9 cellular contexts compared by ENCODE assay signal in the genomic region with DNA sequence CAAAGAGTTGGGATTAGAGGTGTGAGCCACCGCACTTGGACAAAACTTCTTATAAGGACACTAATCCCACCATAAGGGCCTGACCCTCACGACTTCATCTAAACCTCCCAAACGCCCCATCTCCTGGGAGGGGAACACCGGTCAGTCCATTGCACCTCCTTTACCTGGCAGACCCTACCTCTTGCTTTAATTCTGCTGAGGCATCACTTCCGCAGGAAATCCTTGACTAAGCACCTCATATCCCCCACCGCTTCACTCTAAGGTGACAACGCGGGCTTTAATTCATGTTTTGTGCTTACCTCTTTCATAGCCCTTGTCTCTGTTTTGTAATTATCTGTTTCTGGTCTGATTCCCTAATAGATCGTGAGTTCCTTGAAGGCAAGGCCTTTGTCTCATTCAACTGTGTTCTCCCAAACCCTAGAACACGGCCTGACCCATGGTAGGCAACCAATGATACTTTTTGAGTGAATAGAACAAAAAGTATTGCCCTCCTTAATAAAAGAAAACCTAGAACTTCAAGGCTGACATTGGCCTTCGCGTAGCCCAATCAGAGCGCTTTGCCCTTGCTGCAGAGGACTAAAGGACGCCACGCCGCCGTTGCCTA. TPM values are rescaled to one million over a fixed set of nuclear protein-coding genes. Genes with fewer than 3 reads are reported as not detected.
DNase-seq lines count a peak whose midpoint lies in the region; ATAC-seq, FAIRE-seq and TF ChIP-seq lines count a peak whose summit lies in the region.
"Had no signal": no experiment of that assay in that cellular context is flagged by ENCODE, and none has a peak within 500 bp of the region (broad histone marks: within the 10 kb centered on the region; RNA-seq: fewer than 3 reads in every experiment).

No MANE protein-coding gene starts in this region.

- no peak for FAIRE-seq in H1 (lab: Jason Lieb, UNC)

- no peak overlapping the region for H2AK5ac ChIP-seq in H1 (ENCODE audit: low read depth, low read length)

- H4K8ac ChIP-seq in H1 (ENCODE audit: extremely low read depth, insufficient read depth, low read length) = no peak overlapping the region

- no peak overlapping the region for H3K27ac ChIP-seq in DND-41 (ENCODE audit: low read length)
- H3K27ac ChIP-seq in OCI-LY7 (ENCODE audit: low read depth, low read length, poor library complexity, severe bottlenecking) = no peak overlapping the region
- H3K27ac ChIP-seq in H1 (ENCODE audit: low read depth, low read length) = no peak overlapping the region
- H3K27ac ChIP-seq in prostate gland = no peak overlapping the region

- no peak overlapping the region for H3K23ac ChIP-seq in H1 (ENCODE audit: insufficient read length)

- H3K79me2 ChIP-seq in DND-41 (ENCODE audit: insufficient read depth, low read length) (peaks cover 17% of the 10 kb centered on the region), OCI-LY7 (ENCODE audit: insufficient read depth, low read depth, low read length) (peaks cover 8% of the 10 kb centered on the region; the same call in 1 of the 2 replicates), H1 (ENCODE audit: control insufficient read depth in 1 of 2, insufficient read depth in 2 of 2, low read length in 2 of 2) (no peaks in the 10 kb centered on the region)

- no peak overlapping the region for H2BK12ac ChIP-seq in H1 (ENCODE audit: low read depth, low read length)

- no peak overlapping the region for H3K14ac ChIP-seq in H1 (ENCODE audit: insufficient read length)

- H3K4me2 ChIP-seq in DND-41 (ENCODE audit: insufficient read depth, low read length) (peak overlapping the region; percentile 48; the same call in 1 of the 2 replicates), OCI-LY7 (ENCODE audit: low read length) (peak overlapping the region; percentile 16), H1 (ENCODE audit: insufficient read depth in 1 of 2, low read depth in 2 of 2, low read length in 2 of 2) (peak overlapping the region; percentile 21 to 43; a peak in 3 of 4 replicates)

- H3K23me2 ChIP-seq in H1 (ENCODE audit: low read depth, low read length) = peaks cover 5% of the 10 kb centered on the region; the same call in 1 of the 2 replicates

- H3K56ac ChIP-seq in H1 (replicated peaks; ENCODE audit: insufficient read length, low read depth, low read length) = no peak overlapping the region

- H2BK120ac ChIP-seq in H1 (replicated peaks; ENCODE audit: low read depth, low read length) = no peak overlapping the region

- H3K9me3 ChIP-seq in DND-41 (ENCODE audit: insufficient read depth, low read length, severe bottlenecking) (no peaks in the 10 kb centered on the region), OCI-LY7 (ENCODE audit: low read length) (no peaks in the 10 kb centered on the region), H1 (ENCODE audit: insufficient read depth in 2 of 2, low read depth in 1 of 2, low read length in 1 of 2) (no peaks in the 10 kb centered on the region), prostate gland (no peaks in the 10 kb centered on the region)

- no peak overlapping the region for H3K18ac ChIP-seq in H1 (ENCODE audit: extremely low read depth, low read length)

- BruUV-seq in OCI-LY7 (replicated peaks; lab: Mats Ljungman, UMichigan) = no TSS peak

- TF ChIP-seq RAD21 in H1 (IDR thresholded peaks at IDR 0.05 in 1 of 2, conservative IDR thresholded peaks at IDR 0.05 in 1 of 2; ENCODE audit: low read depth in 2 of 2, low read length in 2 of 2) = no peak

- TF ChIP-seq POLR2A in H1 (IDR thresholded peaks at IDR 0.05; ENCODE audit: control extremely low read depth in 1 of 2, low read depth in 2 of 2, low read length in 2 of 2) (no peak), prostate gland (IDR thresholded peaks at IDR 0.05) (no peak)

- no peak overlapping the region for H3K4ac ChIP-seq in H1 (replicated peaks; ENCODE audit: insufficient read length, low read depth, low read length)

- ATAC-seq in DND-41 (ENCODE audit: insufficient read depth, low read depth) (no peak), HG02759 (IDR thresholded peaks at IDR 0.05; ENCODE audit: unreplicated experiment) (no peak), GM18511 (IDR thresholded peaks at IDR 0.05; ENCODE audit: unreplicated experiment) (no peak)

- H4K91ac ChIP-seq in H1 (replicated peaks; ENCODE audit: insufficient read length, low read length) = no peak overlapping the region

- TF ChIP-seq EP300 in H1 (IDR thresholded peaks at IDR 0.05; ENCODE audit: borderline replicate concordance in 1 of 2, low read depth in 2 of 2, low read length in 2 of 2) = no peak

- H2AFZ ChIP-seq in DND-41 (ENCODE audit: low read depth, low read length) (no peak overlapping the region), OCI-LY7 (ENCODE audit: low read length) (no peak overlapping the region), H1 (ENCODE audit: low read length) (no peak overlapping the region)

- POLR2A ChIA-PET in OCI-LY7 (lab: Charles Lee) = interaction anchor here (0.6 to 1.8 kb wide), 7 partner anchors 30 to 636 kb away, joined by 3 to 12 read pairs (median 4); no protein-coding TSS in a partner anchor
- POLR2A ChIA-PET in H1 (lab: Charles Lee; ENCODE audit: partially characterized antibody) = interaction anchor here (0.9 to 2.9 kb wide), 5 partner anchors 12 to 70 kb away, joined by 3 to 14 read pairs (median 3); no protein-coding TSS in a partner anchor

- intact Hi-C loops in OCI-LY7 (cut with micrococcal nuclease; ENCODE audit: unreplicated experiment) = loop anchor here (1.0 kb wide), 1 partner anchor 36 kb away; the partner anchor contains the start of gene ATP6V0E2
- intact Hi-C loops in prostate gland (cut with DNase I) = loop anchor here (2.0 to 10.0 kb wide), 3 partner anchors 35 to 557 kb away; partner anchors contain the start of genes ATP6V0E2 and ZNF467

- CTCF ChIA-PET in OCI-LY7 (lab: Charles Lee; ENCODE audit: unreplicated experiment) (interaction anchor here (0.6 kb wide), 1 partner anchor 15 kb away, joined by 4 read pairs; no protein-coding TSS in a partner anchor), H1 (lab: Charles Lee; ENCODE audit: partially characterized antibody) (interaction anchor here (1.3 to 2.8 kb wide), 3 partner anchors 12 to 31 kb away, joined by 6 to 25 read pairs (median 12); no protein-coding TSS in a partner anchor)

- H3K9ac ChIP-seq in DND-41 (ENCODE audit: low read depth, low read length) (no peak overlapping the region), H1 (replicated peaks in 1 of 4; ENCODE audit: extremely low read depth in 1 of 4, low read depth in 3 of 4, low read length in 3 of 4) (no peak overlapping the region)

- no peak overlapping the region for H2BK5ac ChIP-seq in H1 (ENCODE audit: low read depth, low read length)

- H3K4me3 ChIP-seq in DND-41 (ENCODE audit: low read depth in 1 of 2, low read length in 2 of 2) (peak overlapping the region in 1 of 2 experiments; percentile 19; a peak in 1 of 4 replicates), OCI-LY7 (ENCODE audit: low read depth, low read length, poor library complexity, severe bottlenecking) (no peak overlapping the region), H1 (ENCODE audit: extremely low read depth in 1 of 4, insufficient read depth in 2 of 4, low read depth in 3 of 4, low read length in 4 of 4) (no peak overlapping the region), prostate gland (peak overlapping the region; percentile 87 to 95)

- H3K4me1 ChIP-seq in DND-41 (ENCODE audit: insufficient read depth, low read length) (peaks cover 22% of the 10 kb centered on the region), OCI-LY7 (ENCODE audit: insufficient read depth, low read length, poor library complexity, severe bottlenecking) (peaks cover 6% of the 10 kb centered on the region), H1 (replicated peaks in 1 of 4; ENCODE audit: control insufficient read depth in 3 of 4, insufficient read depth in 4 of 4, low read length in 3 of 4) (peaks cover 0 to 6% (median 0%) of the 10 kb centered on the region in 4 experiments; a peak in 4 of 7 replicates), prostate gland (replicated peaks) (no peaks in the 10 kb centered on the region)

- no peak overlapping the region for H2BK15ac ChIP-seq in H1 (ENCODE audit: low read length)

- H4K5ac ChIP-seq in H1 (ENCODE audit: insufficient read length, low read depth, low read length) = no peak overlapping the region

- H2BK20ac ChIP-seq in H1 (ENCODE audit: low read length) = no peak overlapping the region

- H4K20me1 ChIP-seq in DND-41 (ENCODE audit: insufficient read depth, low read length) = peaks cover 10% of the 10 kb centered on the region; the same call in 1 of the 2 replicates
- no peaks in the 10 kb centered on the region for H4K20me1 ChIP-seq in OCI-LY7 (ENCODE audit: insufficient read depth, low read length)
- H4K20me1 ChIP-seq in H1 (replicated peaks in 1 of 2; ENCODE audit: control insufficient read depth in 1 of 2, insufficient read depth in 2 of 2, low read length in 2 of 2) = no peaks in the 10 kb centered on the region

- DNase-seq in DND-41 = no peak
- no peak for DNase-seq in OCI-LY7 (ENCODE audit: low spot score)
- no peak for DNase-seq in H1 (ENCODE audit: low read depth in 1 of 2, low spot score in 2 of 2)
- no peak for DNase-seq in prostate gland (ENCODE audit: low spot score)
- no peak for DNase-seq in inferior parietal cortex (ENCODE audit: extremely low spot score)
- DNase-seq in LoVo (ENCODE audit: low spot score) = no peak

- H3K36me3 ChIP-seq in DND-41 (ENCODE audit: insufficient read depth, low read length) (no peaks in the 10 kb centered on the region; the same call in 1 of the 2 replicates), OCI-LY7 (ENCODE audit: insufficient read depth, low read length) (no peaks in the 10 kb centered on the region), H1 (ENCODE audit: control insufficient read depth in 2 of 4, insufficient read depth in 4 of 4, low read length in 3 of 4) (no peaks in the 10 kb centered on the region), prostate gland (no peaks in the 10 kb centered on the region)
- H3K36me3 ChIP-seq: brain microvascular endothelial cell had no signal

- H3K27me3 ChIP-seq in DND-41 (ENCODE audit: insufficient read depth, low read length, poor library complexity) (peaks cover 3% of the 10 kb centered on the region), H1 (replicated peaks in 1 of 4; ENCODE audit: control insufficient read depth in 3 of 4, extremely low read depth in 1 of 4, insufficient read depth in 3 of 4, low read length in 3 of 4) (no peaks in the 10 kb centered on the region; a peak in 2 of 7 replicates), prostate gland (replicated peaks; ENCODE audit: insufficient read depth) (no peaks in the 10 kb centered on the region)
- H3K27me3 ChIP-seq: brain microvascular endothelial cell had no signal

- no peaks in the 10 kb centered on the region for H3K79me1 ChIP-seq in H1 (ENCODE audit: low read depth, low read length)

- TF ChIP-seq CTCF in DND-41 (IDR thresholded peaks at IDR 0.05; ENCODE audit: borderline replicate concordance, extremely low read depth, low read length, poor library complexity, severe bottlenecking) (no peak), OCI-LY7 (conservative IDR thresholded peaks at IDR 0.05; ENCODE audit: low read length) (no peak), H1 (IDR thresholded peaks at IDR 0.05; ENCODE audit: control extremely low read depth in 1 of 3, insufficient read depth in 1 of 3, low read depth in 1 of 3, low read length in 3 of 3) (no peak), prostate gland (IDR thresholded peaks at IDR 0.05) (no peak)

- H3K9me2 ChIP-seq in OCI-LY7 (ENCODE audit: insufficient read depth, low read length) = no peaks in the 10 kb centered on the region

- 28% methylated on average over 17 of the region's 17 CpGs; no CpG with 5 or more reads in 1 of the 2 experiments for WGBS in H1 (ENCODE audit: extremely low coverage in 1 of 2, insufficient coverage in 1 of 2, insufficient read length in 1 of 2, insufficient replicate concordance in 2 of 2, low coverage in 1 of 2, low lambda C conversion rate in 2 of 2, missing lambda C conversion rate in 1 of 2), 2 experiments
- WGBS in prostate gland = 35% methylated on average over 17 of the region's 17 CpGs

RNA-seq across cellular contexts. Expression of gene ZNF862, which starts 0.5 kb away (rescaled TPM):
- 7.9 and 9.2 TPM in 2 replicates for total RNA-seq in OCI-LY7 (2014; rRNA removed; shearing (Covaris generic))
- total RNA-seq in OCI-LY7 (2022) (9.1 and 12.1 TPM in 2 replicates), prostate gland (10 to 100 TPM; 19.8 to 25.4 TPM)
- 2.5 and 3.9 TPM in 2 replicates for total RNA-seq in H1 (2021; fragmentation: NEBNext Ultra II Directional; extraction: Animal tissue kit (Norgen Biotek cat#: 25700))
- 1.8 and 2.8 TPM in 2 replicates for polyA plus RNA-seq in H1 (2011; rRNA removed)
- polyA plus RNA-seq in H1 (2011; cell fraction: cytosol; rRNA removed) = 2.4 TPM
- 9.0 TPM for polyA plus RNA-seq in H1 (2011; cell fraction: nucleus; rRNA removed)
- polyA plus RNA-seq in H1 (2012, experiment 1 of 2) = 1.8 to 3.1 TPM (median 2.4 TPM) in 4 replicates
- polyA plus RNA-seq in H1 (2012, experiment 2 of 2) = 0.62 TPM
- 1.1 TPM for polyA plus RNA-seq in H1 (2013, experiment 1 of 2)
- polyA plus RNA-seq in H1 (2013, experiment 2 of 2) = 1.2 TPM
- polyA minus RNA-seq in H1 (2011; rRNA and poly(A)+ RNA removed) = 4.0 and 5.4 TPM in 2 replicates
- 1.5 TPM for polyA minus RNA-seq in H1 (2011; cell fraction: cytosol; rRNA and poly(A)+ RNA removed)
- polyA minus RNA-seq in H1 (2011; cell fraction: nucleus; rRNA and poly(A)+ RNA removed) = 8.9 TPM

RNA-seq across cellular contexts. Expression of gene ATP6V0E2, which starts 36.0 kb away (rescaled TPM):
- 35.2 and 38.6 TPM in 2 replicates for total RNA-seq in OCI-LY7 (2014; rRNA removed; shearing (Covaris generic))
- total RNA-seq in OCI-LY7 (2022) (48.1 and 48.3 TPM in 2 replicates), prostate gland (10 to 100 TPM; 67.3 to 95.3 TPM)
- 26.1 and 30.7 TPM in 2 replicates for total RNA-seq in H1 (2021; fragmentation: NEBNext Ultra II Directional; extraction: Animal tissue kit (Norgen Biotek cat#: 25700))
- polyA plus RNA-seq in H1 (2011; rRNA removed) = 47.9 and 75.1 TPM in 2 replicates
- 28.2 TPM for polyA plus RNA-seq in H1 (2011; cell fraction: cytosol; rRNA removed)
- 25.4 TPM for polyA plus RNA-seq in H1 (2011; cell fraction: nucleus; rRNA removed)
- polyA plus RNA-seq in H1 (2012, experiment 1 of 2) = 22.2 to 32.2 TPM (median 29.6 TPM) in 4 replicates
- 34.8 TPM for polyA plus RNA-seq in H1 (2012, experiment 2 of 2)
- polyA plus RNA-seq in H1 (2013, experiment 1 of 2) = 22.2 TPM
- polyA plus RNA-seq in H1 (2013, experiment 2 of 2) = 25.2 TPM
- 8.1 and 10.5 TPM in 2 replicates for polyA minus RNA-seq in H1 (2011; rRNA and poly(A)+ RNA removed)
- 13.7 TPM for polyA minus RNA-seq in H1 (2011; cell fraction: cytosol; rRNA and poly(A)+ RNA removed)
- polyA minus RNA-seq in H1 (2011; cell fraction: nucleus; rRNA and poly(A)+ RNA removed) = 9.2 TPM

Comparison
In these comparisons a context has a peak if more than half of its experiments do, and no peak if none do; other contexts are left out.
1. H3K4me3 ChIP-seq: peak in prostate gland (2 of 2); none in OCI-LY7 (single experiment) and H1 (0 of 4).
2. Peak in every context shown above with its lines, with median percentiles within 50 percentile points of each other: H3K4me2 ChIP-seq.